Comparison of ENCODE assay signal across 28 cellular contexts in genomic region chr6:92752114-92752513, GRCh38.
"Had no signal": no experiment of that assay in that cellular context is flagged by ENCODE, and none has a peak within 500 bp of the region (broad histone marks: within the 10 kb centered on the region; RNA-seq: fewer than 3 reads in every experiment).

No MANE protein-coding gene starts in this region.

- ATAC-seq: stimulated activated effector memory CD8-positive, alpha-beta T cell treated with anti-CD3 and anti-CD28 coated beads, Interleukin-12 subunit alpha, Interleukin-12 subunit beta, amount 100 ng/mL, for 72 hours; stimulated activated memory B cell treated with anti-CD40 and anti-IgM and Interleukin-4, amounts not matched to agents 10 μg/mL and 1 μg/mL and 100 μg/mL, for 72 hours; stimulated activated naive B cell treated with anti-CD40 and anti-IgM and Interleukin-4, amounts not matched to agents 10 μg/mL and 1 μg/mL and 100 μg/mL, for 72 hours; stimulated activated naive CD8-positive, alpha-beta T cell treated with anti-CD3 and anti-CD28 coated beads, Interleukin-15, amount 100 ng/mL, for 72 hours; stimulated activated naive CD8-positive, alpha-beta T cell treated with anti-CD3 and anti-CD28 coated beads, Interleukin-15, Interleukin-2, amounts not matched to agents 100 U/mL and 50 U/mL, for 24 hours; upper lobe of right lung had no signal

- H3K4me1 Mint-ChIP-seq: stimulated activated effector memory CD8-positive, alpha-beta T cell treated with anti-CD3 and anti-CD28 coated beads, Interleukin-12 subunit alpha, Interleukin-12 subunit beta, amount 100 ng/mL, for 72 hours; stimulated activated memory B cell treated with anti-CD40 and anti-IgM and Interleukin-4, amounts not matched to agents 10 μg/mL and 1 μg/mL and 100 μg/mL, for 72 hours; stimulated activated naive B cell treated with anti-CD40 and anti-IgM and Interleukin-4, amounts not matched to agents 10 μg/mL and 1 μg/mL and 100 μg/mL, for 72 hours; stimulated activated naive CD8-positive, alpha-beta T cell treated with anti-CD3 and anti-CD28 coated beads, Interleukin-15, amount 100 ng/mL, for 72 hours had no signal

- H3K27me3 Mint-ChIP-seq: stimulated activated memory B cell treated with anti-CD40 and anti-IgM and Interleukin-4, amounts not matched to agents 10 μg/mL and 1 μg/mL and 100 μg/mL, for 72 hours; stimulated activated naive B cell treated with anti-CD40 and anti-IgM and Interleukin-4, amounts not matched to agents 10 μg/mL and 1 μg/mL and 100 μg/mL, for 72 hours; stimulated activated naive CD8-positive, alpha-beta T cell treated with anti-CD3 and anti-CD28 coated beads, Interleukin-15, amount 100 ng/mL, for 72 hours; stimulated activated naive CD8-positive, alpha-beta T cell treated with anti-CD3 and anti-CD28 coated beads, Interleukin-15, Interleukin-2, amounts not matched to agents 100 ng/mL and 50 ng/mL, for 24 hours; type B pancreatic cell had no signal

- H3K36me3 ChIP-seq: stomach, suprapubic skin, thoracic aorta, thyroid gland, tibial artery, tibial nerve, transverse colon, upper lobe of left lung, upper lobe of right lung, uterus, vagina had no signal

- H3K36me3 Mint-ChIP-seq: stimulated activated effector memory CD8-positive, alpha-beta T cell treated with anti-CD3 and anti-CD28 coated beads, Interleukin-12 subunit alpha, Interleukin-12 subunit beta, amount 100 ng/mL, for 72 hours; stimulated activated memory B cell treated with anti-CD40 and anti-IgM and Interleukin-4, amounts not matched to agents 10 μg/mL and 1 μg/mL and 100 μg/mL, for 72 hours; stimulated activated naive B cell treated with anti-CD40 and anti-IgM and Interleukin-4, amounts not matched to agents 10 μg/mL and 1 μg/mL and 100 μg/mL, for 72 hours; type B pancreatic cell had no signal

- H3K4me1 ChIP-seq: stomach, suprapubic skin, testis, thyroid gland, tibial artery, tibial nerve, transverse colon, upper lobe of right lung, uterus, vagina had no signal

- H3K27me3 ChIP-seq: stomach, suprapubic skin, testis, thyroid gland, tibial artery, tibial nerve, transverse colon, upper lobe of left lung, upper lobe of right lung, uterus, vagina had no signal

- H3K27ac Mint-ChIP-seq: stimulated activated effector memory CD8-positive, alpha-beta T cell treated with anti-CD3 and anti-CD28 coated beads, Interleukin-12 subunit alpha, Interleukin-12 subunit beta, amount 100 ng/mL, for 72 hours; stimulated activated memory B cell treated with anti-CD40 and anti-IgM and Interleukin-4, amounts not matched to agents 10 μg/mL and 1 μg/mL and 100 μg/mL, for 72 hours; stimulated activated naive B cell treated with anti-CD40 and anti-IgM and Interleukin-4, amounts not matched to agents 10 μg/mL and 1 μg/mL and 100 μg/mL, for 72 hours; stimulated activated naive CD8-positive, alpha-beta T cell treated with anti-CD3 and anti-CD28 coated beads, Interleukin-15, amount 100 ng/mL, for 72 hours; stimulated activated naive CD8-positive, alpha-beta T cell treated with anti-CD3 and anti-CD28 coated beads, Interleukin-15, Interleukin-2, amounts not matched to agents 100 ng/mL and 50 ng/mL, for 24 hours; type B pancreatic cell had no signal

- H3K9me3 ChIP-seq: suprapubic skin, testis, thyroid gland, vagina had no signal

- H3K4me3 Mint-ChIP-seq: stimulated activated effector memory CD8-positive, alpha-beta T cell treated with anti-CD3 and anti-CD28 coated beads, Interleukin-12 subunit alpha, Interleukin-12 subunit beta, amount 100 ng/mL, for 72 hours; stimulated activated memory B cell treated with anti-CD40 and anti-IgM and Interleukin-4, amounts not matched to agents 10 μg/mL and 1 μg/mL and 100 μg/mL, for 72 hours; stimulated activated naive B cell treated with anti-CD40 and anti-IgM and Interleukin-4, amounts not matched to agents 10 μg/mL and 1 μg/mL and 100 μg/mL, for 72 hours; stimulated activated naive CD8-positive, alpha-beta T cell treated with anti-CD3 and anti-CD28 coated beads, Interleukin-15, amount 100 ng/mL, for 72 hours; stimulated activated naive CD8-positive, alpha-beta T cell treated with anti-CD3 and anti-CD28 coated beads, Interleukin-15, Interleukin-2, amounts not matched to agents 100 ng/mL and 50 ng/mL, for 24 hours; type B pancreatic cell had no signal

- H3K4me3 ChIP-seq: stomach, suprapubic skin, testis, thoracic aorta, thyroid gland, tibial artery, tibial nerve, transverse colon, upper lobe of left lung, upper lobe of right lung, uterus, vagina had no signal

- H3K27ac ChIP-seq: stomach, suprapubic skin, testis, thoracic aorta, thyroid gland, tibial artery, tibial nerve, transverse colon, upper lobe of left lung, upper lobe of right lung, uterus, vagina had no signal

- DNase-seq: stimulated activated CD4-positive, alpha-beta T cell treated with anti-CD3 and anti-CD28 coated beads, Interleukin-2, amount 100 ng/mL, for 48 hours; stimulated activated CD4-positive, alpha-beta T cell treated with anti-CD3 and anti-CD28 coated beads, Interleukin-4, amount 100 ng/mL, for 1 hour; stimulated activated CD4-positive, alpha-beta T cell treated with anti-CD3 and anti-CD28 coated beads, Interleukin-4, amount 100 ng/mL, for 24 hours; stimulated activated CD4-positive, alpha-beta T cell treated with anti-CD3 and anti-CD28 coated beads, Interleukin-4, amount 100 ng/mL, for 4 hours; stimulated activated CD8-positive, alpha-beta memory T cell treated with anti-CD3 and anti-CD28 coated beads, Interleukin-4, amount 100 ng/mL, for 48 hours; stimulated activated naive B cell treated with anti-CD40 and anti-IgM and Interleukin-4, amounts not matched to agents 10 μg/mL and 1 μg/mL and 100 μg/mL, for 72 hours; stimulated activated naive CD4-positive, alpha-beta T cell; stimulated activated naive CD4-positive, alpha-beta T cell treated with Interleukin-2 at 50 U/mL for 16 hours; stimulated activated naive CD8-positive, alpha-beta T cell treated with anti-CD3 and anti-CD28 coated beads, Interleukin-15, amount 100 ng/mL, for 72 hours; stimulated activated naive CD8-positive, alpha-beta T cell treated with anti-CD3 and anti-CD28 coated beads, Interleukin-15, Interleukin-2, amounts not matched to agents 100 U/mL and 50 U/mL, for 24 hours; stomach; substantia nigra; testis; thyroid gland; tibial artery; transverse colon; trophoblast cell; upper lobe of left lung; upper lobe of right lung; uterus had no signal
